17 cellular contexts compared by ENCODE assay signal in the genomic region with DNA sequence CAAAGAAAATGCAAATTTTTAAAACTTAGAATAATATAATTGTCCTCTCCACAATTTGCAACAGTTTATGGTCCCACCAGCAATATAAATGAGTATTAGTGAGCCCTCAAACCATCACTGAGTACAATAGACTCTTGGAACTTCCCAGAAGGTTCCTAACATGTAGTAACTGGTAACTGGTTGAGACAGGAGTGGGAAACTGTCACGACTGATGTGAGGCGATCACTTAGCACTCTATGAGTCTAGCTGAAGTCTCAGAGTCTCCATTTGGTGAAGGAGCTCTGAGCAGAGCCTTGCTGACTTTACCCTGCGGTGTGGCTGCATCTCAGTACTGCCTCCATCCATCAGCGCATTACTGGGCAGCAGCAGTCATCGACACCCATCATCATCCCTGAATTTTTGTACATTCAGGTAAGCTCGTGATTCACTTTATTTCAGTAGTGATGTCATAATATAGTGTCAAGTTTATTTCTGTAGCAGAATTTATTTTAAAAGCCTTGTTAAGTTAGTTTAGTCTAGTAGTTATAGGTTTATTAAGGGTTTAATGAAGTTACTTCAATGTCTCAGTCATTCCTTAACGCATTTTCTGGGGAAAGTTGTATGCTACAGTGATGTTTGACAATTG.
DNase-seq lines count a peak whose midpoint lies in the region; ATAC-seq, FAIRE-seq and TF ChIP-seq lines count a peak whose summit lies in the region.
"Had no signal": no experiment of that assay in that cellular context is flagged by ENCODE, and none has a peak within 500 bp of the region (broad histone marks: within the 10 kb centered on the region; RNA-seq: fewer than 3 reads in every experiment).

No MANE protein-coding gene starts in this region.

- no peaks in the 10 kb centered on the region for H3K27me3 ChIP-seq in BLaER1 treated with 17β-estradiol and CSF1 and Interleukin-3, amounts not matched to agents 10 nM and 100 nM
- H3K27me3 ChIP-seq in IMR-90 (ENCODE audit: control insufficient read depth, insufficient read depth, low read length) (no peaks in the 10 kb centered on the region), bronchial epithelial cell (ENCODE audit: control insufficient read depth, insufficient read depth, low read length) (no peaks in the 10 kb centered on the region), keratinocyte (ENCODE audit: control insufficient read depth, extremely low read depth, insufficient read depth, low read length) (no peaks in the 10 kb centered on the region)

- H3K9me3 ChIP-seq in BLaER1 treated with 17β-estradiol and CSF1 and Interleukin-3, amounts not matched to agents 10 nM and 100 nM (replicated peaks in 1 of 11) = no peaks in the 10 kb centered on the region
- H3K9me3 ChIP-seq in IMR-90 (ENCODE audit: control insufficient read depth, insufficient read depth, low read length) (no peaks in the 10 kb centered on the region), keratinocyte (ENCODE audit: control insufficient read depth, low read depth, low read length) (no peaks in the 10 kb centered on the region)
- H3K9me3 ChIP-seq: HAP-1 had no signal

- H4K8ac ChIP-seq in IMR-90 (ENCODE audit: low read depth in 2 of 2, low read length in 2 of 2) = no peak overlapping the region

- no peak overlapping the region for H2BK5ac ChIP-seq in IMR-90 (ENCODE audit: low read depth, low read length, poor library complexity, severe bottlenecking)

- peak overlapping the region; percentile 3; the same call in 1 of the 2 replicates for H3K18ac ChIP-seq in IMR-90 (ENCODE audit: low read depth, low read length)

- no peak overlapping the region for H3K56ac ChIP-seq in IMR-90 (ENCODE audit: extremely low read depth, insufficient read depth, low read length)

- no peak for FAIRE-seq in bronchial epithelial cell (lab: Jason Lieb, UNC)
- FAIRE-seq in keratinocyte (lab: Jason Lieb, UNC) = peak; percentile 64
- FAIRE-seq: GM12878 had no signal

- no peak overlapping the region for H3K23ac ChIP-seq in IMR-90 (ENCODE audit: low read depth, low read length)

- H3K36me3 ChIP-seq in BLaER1 treated with 17β-estradiol and CSF1 and Interleukin-3, amounts not matched to agents 10 nM and 100 nM = no peaks in the 10 kb centered on the region
- H3K36me3 ChIP-seq in IMR-90 (ENCODE audit: control insufficient read depth, insufficient read depth, low read length) = no peaks in the 10 kb centered on the region
- H3K36me3 ChIP-seq in bronchial epithelial cell (ENCODE audit: control insufficient read depth, insufficient read depth, low read length) = no peaks in the 10 kb centered on the region
- no peaks in the 10 kb centered on the region for H3K36me3 ChIP-seq in keratinocyte (ENCODE audit: control insufficient read depth in 2 of 2, extremely low read depth in 1 of 2, insufficient read depth in 2 of 2, low read length in 2 of 2)
- H3K36me3 ChIP-seq: HAP-1 had no signal

- H4K5ac ChIP-seq in IMR-90 (ENCODE audit: low read depth, low read length) = no peak overlapping the region

- no peak for TF ChIP-seq CTCF in IMR-90 (conservative IDR thresholded peaks at IDR 0.05; ENCODE audit: low read depth, low read length)
- no peak for TF ChIP-seq CTCF in bronchial epithelial cell (IDR thresholded peaks at IDR 0.05; ENCODE audit: insufficient read depth, low read length, severe bottlenecking)
- no peak for TF ChIP-seq CTCF in keratinocyte (optimal IDR thresholded peaks at IDR 0.05 in 1 of 3, IDR thresholded peaks at IDR 0.05 in 1 of 3, conservative IDR thresholded peaks at IDR 0.05 in 1 of 3; ENCODE audit: extremely low read depth in 1 of 3, insufficient read depth in 2 of 3, low read length in 3 of 3)

- dilution Hi-C loops in IMR-90 (cut with HindIII; ENCODE audit: low sequenced_read_pairs, unreplicated experiment) (no loop called here), keratinocyte (cut with MboI; ENCODE audit: extremely low pct_ligation_motif_present, low sequenced_read_pairs) (no loop called here)

- peak overlapping the region; percentile 1; the same call in 1 of the 2 replicates for H2BK20ac ChIP-seq in IMR-90 (ENCODE audit: low read depth, low read length)

- TF ChIP-seq POLR2A in IMR-90 (IDR thresholded peaks at IDR 0.05; ENCODE audit: low read depth, low read length) = no peak

- in situ Hi-C loops in IMR-90 (cut with MboI; ENCODE audit: low sequenced_read_pairs) = no loop called here

- H3K79me1 ChIP-seq in IMR-90 (ENCODE audit: low read depth in 1 of 2, low read length in 2 of 2) = no peaks in the 10 kb centered on the region

- no peak overlapping the region; the same call in 1 of the 2 replicates for H4K91ac ChIP-seq in IMR-90 (ENCODE audit: insufficient read depth, low read depth, low read length)

- H3K14ac ChIP-seq in IMR-90 (replicated peaks; ENCODE audit: low read depth, low read length) = no peak overlapping the region

- peak overlapping the region; percentile 94 for H2AK5ac ChIP-seq in IMR-90 (ENCODE audit: low read depth, low read length)

- POLR2A ChIA-PET in IMR-90 (lab: Charles Lee; ENCODE audit: unreplicated experiment) = no interaction called here

- TF ChIP-seq RAD21 in IMR-90 (IDR thresholded peaks at IDR 0.05; ENCODE audit: low read length) = no peak

- no peak overlapping the region for H2AFZ ChIP-seq in IMR-90 (replicated peaks; ENCODE audit: low read length, poor library complexity)
- H2AFZ ChIP-seq in keratinocyte (ENCODE audit: control insufficient read depth, low read length) = no peak overlapping the region

- H4K20me1 ChIP-seq in BLaER1 treated with 17β-estradiol and CSF1 and Interleukin-3, amounts not matched to agents 10 nM and 100 nM = no peaks in the 10 kb centered on the region
- no peaks in the 10 kb centered on the region for H4K20me1 ChIP-seq in IMR-90 (ENCODE audit: insufficient read depth, low read length)
- no peaks in the 10 kb centered on the region for H4K20me1 ChIP-seq in keratinocyte (ENCODE audit: control insufficient read depth, extremely low read depth, insufficient read depth, low read length)

- CTCF ChIA-PET in IMR-90 (lab: Yijun Ruan, JAX) = no interaction called here

- peak overlapping the region in 9 of 11 experiments; percentile 87 to 99 (median 95); a peak in 16 of 22 replicates for H3K27ac ChIP-seq in BLaER1 treated with 17β-estradiol and CSF1 and Interleukin-3, amounts not matched to agents 10 nM and 100 nM
- H3K27ac ChIP-seq in IMR-90 (ENCODE audit: insufficient read depth, low read length) = no peak overlapping the region
- H3K27ac ChIP-seq in keratinocyte (ENCODE audit: control insufficient read depth, insufficient read depth, low read length) = no peak overlapping the region

- no peak overlapping the region for H3K4me3 ChIP-seq in BLaER1 treated with 17β-estradiol and CSF1 and Interleukin-3, amounts not matched to agents 10 nM and 100 nM
- no peak overlapping the region for H3K4me3 ChIP-seq in IMR-90 (ENCODE audit: insufficient read depth, low read depth, low read length)
- H3K4me3 ChIP-seq in bronchial epithelial cell (ENCODE audit: low read depth, low read length) = no peak overlapping the region
- H3K4me3 ChIP-seq in keratinocyte (ENCODE audit: control insufficient read depth in 2 of 3, extremely low read depth in 1 of 3, insufficient read depth in 2 of 3, low read depth in 1 of 3, low read length in 3 of 3) = no peak overlapping the region
- H3K4me3 ChIP-seq: GM12878, HAP-1 had no signal

- ATAC-seq in IMR-90 (ENCODE audit: low read depth) (no peak), GM18520 (IDR thresholded peaks at IDR 0.05; ENCODE audit: unreplicated experiment) (no peak)
- ATAC-seq: GM12878 had no signal

- H3K4me2 ChIP-seq in BLaER1 treated with 17β-estradiol and CSF1 and Interleukin-3, amounts not matched to agents 10 nM and 100 nM = peak overlapping the region in 7 of 11 experiments; percentile 1 to 92 (median 87); a peak in 12 of 22 replicates
- H3K4me2 ChIP-seq in IMR-90 (ENCODE audit: low read depth, low read length) (no peak overlapping the region), keratinocyte (ENCODE audit: control insufficient read depth, extremely low read depth, insufficient read depth, low read depth, low read length) (no peak overlapping the region)

- H2BK120ac ChIP-seq in IMR-90 (ENCODE audit: low read depth, low read length) = peak overlapping the region; percentile 66

- H3K4me1 ChIP-seq in BLaER1 treated with 17β-estradiol and CSF1 and Interleukin-3, amounts not matched to agents 10 nM and 100 nM = peaks cover 0 to 78% (median 57%) of the 10 kb centered on the region in 10 experiments; a peak in 18 of 20 replicates
- H3K4me1 ChIP-seq in IMR-90 (ENCODE audit: control insufficient read depth, insufficient read depth, low read length) (peaks cover 7% of the 10 kb centered on the region), keratinocyte (ENCODE audit: control insufficient read depth, extremely low read depth, insufficient read depth, low read length) (peaks cover 20% of the 10 kb centered on the region)
- H3K4me1 ChIP-seq: HAP-1 had no signal

- no peak overlapping the region for H2AK9ac ChIP-seq in IMR-90 (replicated peaks; ENCODE audit: low read depth, low read length, poor library complexity)

- no peak overlapping the region for H3K4ac ChIP-seq in IMR-90 (ENCODE audit: low read depth, low read length)

- intact Hi-C loops in IMR-90 (cut with micrococcal nuclease) = no loop called here

- peaks cover 7% of the 10 kb centered on the region; the same call in 1 of the 2 replicates for H3K9me1 ChIP-seq in IMR-90 (ENCODE audit: insufficient read depth, low read length)
- no peaks in the 10 kb centered on the region for H3K9me1 ChIP-seq in keratinocyte (ENCODE audit: control insufficient read depth, extremely low read depth, insufficient read depth, low read length)

- no peaks in the 10 kb centered on the region for H3K79me2 ChIP-seq in keratinocyte (ENCODE audit: control insufficient read depth, insufficient read depth, low read length)

- H3K9ac ChIP-seq in BLaER1 treated with 17β-estradiol and CSF1 and Interleukin-3, amounts not matched to agents 10 nM and 100 nM = peak overlapping the region in 3 of 11 experiments; percentile 29 to 93 (median 33); a peak in 4 of 22 replicates
- H3K9ac ChIP-seq in IMR-90 (ENCODE audit: low read depth, low read length) (no peak overlapping the region), keratinocyte (ENCODE audit: control insufficient read depth, extremely low read depth, insufficient read depth, low read length) (no peak overlapping the region)

- DNase-seq in IMR-90 = no peak
- DNase-seq in bronchial epithelial cell (ENCODE audit: low read depth) = peak; percentile 52
- DNase-seq in keratinocyte (ENCODE audit: low read depth, low spot score) = no peak
- no peak for DNase-seq in NCI-H748 treated with DMSO at 0.1 percent for 48 hours (lab: John Stamatoyannopoulos, UW)
- no peak for DNase-seq in cerebellar cortex (ENCODE audit: low spot score)
- DNase-seq: C1 segment of cervical spinal cord; CD4-positive, CD25-positive, alpha-beta regulatory T cell; CD8-positive, alpha-beta memory T cell; COR-L47; DMS 273 treated with DMSO at 0.1 percent for 48 hours; DMS53; DND-41; EL had no signal

- H2BK15ac ChIP-seq in IMR-90 (ENCODE audit: low read depth, low read length) = peak overlapping the region; percentile 98; the same call in 1 of the 3 replicates

- no CpG with 5 or more reads among the region's 7 CpGs for WGBS in IMR-90 (ENCODE audit: extremely low coverage in 2 of 2, insufficient read length in 1 of 2), 2 experiments

- no TSS peak for BruUV-seq in IMR-90 (replicated peaks; lab: Mats Ljungman, UMichigan)

TF ChIP-seq in IMR-90, 13 proteins besides CTCF, POLR2A, EP300 and RAD21 (continues in another document):
- TF ChIP-seq FOS (IDR thresholded peaks at IDR 0.05; ENCODE audit: low read depth, low read length) (no peak), MXI1 (IDR thresholded peaks at IDR 0.05; ENCODE audit: borderline replicate concordance, low read depth, low read length) (no peak)

Comparison
In these comparisons a context has a peak if more than half of its experiments do, and no peak if none do; other contexts are left out.
1. H3K27ac ChIP-seq: peak in BLaER1 treated with 17β-estradiol and CSF1 and Interleukin-3, amounts not matched to agents 10 nM and 100 nM (9 of 11); none in IMR-90 (single experiment) and keratinocyte (single experiment).
2. H3K4me2 ChIP-seq: peak in BLaER1 treated with 17β-estradiol and CSF1 and Interleukin-3, amounts not matched to agents 10 nM and 100 nM (7 of 11); none in IMR-90 (single experiment) and keratinocyte (single experiment).